Comparison of ENCODE assay signal across 9 cellular contexts in genomic region chr6:167699141-167700036, GRCh38.
DNase-seq lines count a peak whose midpoint lies in the region; ATAC-seq, FAIRE-seq and TF ChIP-seq lines count a peak whose summit lies in the region.
"Had no signal": no experiment of that assay in that cellular context is flagged by ENCODE, and none has a peak within 500 bp of the region (broad histone marks: within the 10 kb centered on the region; RNA-seq: fewer than 3 reads in every experiment).

No MANE protein-coding gene starts in this region.

- peaks cover 20% of the 10 kb centered on the region for H3K4me1 Mint-ChIP-seq in activated CD4-positive, alpha-beta T cell treated with anti-CD3 and anti-CD28 coated beads for 36 hours
- peaks cover 35% of the 10 kb centered on the region for H3K4me1 Mint-ChIP-seq in neural crest cell

- no peaks in the 10 kb centered on the region for H3K79me2 ChIP-seq in H1 (ENCODE audit: control insufficient read depth in 1 of 2, insufficient read depth in 2 of 2, low read length in 2 of 2)

- TF ChIP-seq POLR2A in H1 (IDR thresholded peaks at IDR 0.05; ENCODE audit: control extremely low read depth in 1 of 2, low read depth in 2 of 2, low read length in 2 of 2) (no peak), tibial nerve (IDR thresholded peaks at IDR 0.05) (peak in 1 of 2 donors; percentile 13)

- TF ChIP-seq EP300 in H1 (IDR thresholded peaks at IDR 0.05; ENCODE audit: borderline replicate concordance in 1 of 2, low read depth in 2 of 2, low read length in 2 of 2) (no peak), tibial nerve (IDR thresholded peaks at IDR 0.05) (peak; percentile 19 to 76)

- no peak overlapping the region for H3K4me3 ChIP-seq in H1 (ENCODE audit: extremely low read depth in 1 of 4, insufficient read depth in 2 of 4, low read depth in 3 of 4, low read length in 4 of 4)
- H3K4me3 ChIP-seq in tibial nerve, result peak overlapping the region in 2 of 4 donors; percentile 12 to 18

- H3K4me1 ChIP-seq in H1 (replicated peaks in 1 of 4; ENCODE audit: control insufficient read depth in 3 of 4, insufficient read depth in 4 of 4, low read length in 3 of 4), result peaks cover 0 to 6% (median 3%) of the 10 kb centered on the region in 4 experiments; a peak in 3 of 7 replicates
- peaks cover 0 to 14% (median 6%) of the 10 kb centered on the region in 4 donors for H3K4me1 ChIP-seq in tibial nerve

- peak overlapping the region; percentile 60; the same call in 1 of the 2 replicates for H2BK12ac ChIP-seq in H1 (ENCODE audit: low read depth, low read length)

- peak overlapping the region; percentile 49; the same call in 1 of the 2 replicates for H2BK5ac ChIP-seq in H1 (ENCODE audit: low read depth, low read length)

- no peak for FAIRE-seq in H1 (lab: Jason Lieb, UNC)
- FAIRE-seq: A204.1 had no signal

- H3K23ac ChIP-seq in H1 (ENCODE audit: insufficient read length), result no peak overlapping the region

- peak; percentile 66 for DNase-seq in NK-92 treated with Interleukin-12 subunit alpha and Interleukin-12 subunit beta, amount 100 ng/mL, for 24 hours (lab: John Stamatoyannopoulos, UW)
- DNase-seq in NK-92 (lab: John Stamatoyannopoulos, UW; ENCODE audit: unreplicated experiment) (no peak), H1 (ENCODE audit: low read depth in 1 of 2, low spot score in 2 of 2) (no peak), neural crest cell (ENCODE audit: low read depth, low spot score) (no peak), tibial nerve (ENCODE audit: low spot score in 2 of 2) (peak in 1 of 2 donors; percentile 50), DMS 273 (lab: John Stamatoyannopoulos, UW; ENCODE audit: unreplicated experiment) (no peak)
- DNase-seq in activated CD4-positive, alpha-beta T cell treated with anti-CD3 and anti-CD28 coated beads for 36 hours, result peak; percentile 81

- H3K14ac ChIP-seq in H1 (ENCODE audit: insufficient read length), result no peak overlapping the region

- H3K4ac ChIP-seq in H1 (replicated peaks; ENCODE audit: insufficient read length, low read depth, low read length), result no peak overlapping the region

- H3K9me3 ChIP-seq in H1 (ENCODE audit: insufficient read depth in 2 of 2, low read depth in 1 of 2, low read length in 1 of 2), result no peaks in the 10 kb centered on the region
- no peaks in the 10 kb centered on the region for H3K9me3 ChIP-seq in tibial nerve

- H4K8ac ChIP-seq in H1 (ENCODE audit: extremely low read depth, insufficient read depth, low read length), result peak overlapping the region; percentile 73; the same call in 1 of the 2 replicates

- CTCF ChIA-PET in activated CD4-positive, alpha-beta T cell treated with anti-CD3 and anti-CD28 coated beads for 36 hours (lab: Charles Lee), result interaction anchor here (0.6 to 0.9 kb wide), 4 partner anchors 129 to 605 kb away, joined by 3 read pairs; no protein-coding TSS in a partner anchor
- CTCF ChIA-PET in H1 (lab: Charles Lee; ENCODE audit: partially characterized antibody), result interaction anchor here (0.8 to 1.3 kb wide), 3 partner anchors 9 to 200 kb away, joined by 3 to 7 read pairs (median 3); no protein-coding TSS in a partner anchor

- peaks cover 21% of the 10 kb centered on the region for H3K27me3 Mint-ChIP-seq in activated CD4-positive, alpha-beta T cell treated with anti-CD3 and anti-CD28 coated beads for 36 hours
- H3K27me3 Mint-ChIP-seq in neural crest cell (ENCODE audit: low read depth), result peaks cover 11% of the 10 kb centered on the region

- H2BK120ac ChIP-seq in H1 (replicated peaks; ENCODE audit: low read depth, low read length), result no peak overlapping the region

- H3K4me2 ChIP-seq in H1 (ENCODE audit: insufficient read depth in 1 of 2, low read depth in 2 of 2, low read length in 2 of 2), result no peak overlapping the region

- H3K36me3 Mint-ChIP-seq in activated CD4-positive, alpha-beta T cell treated with anti-CD3 and anti-CD28 coated beads for 36 hours (ENCODE audit: low read depth), result no peaks in the 10 kb centered on the region
- no peaks in the 10 kb centered on the region for H3K36me3 Mint-ChIP-seq in neural crest cell (ENCODE audit: low read depth)

- no peaks in the 10 kb centered on the region for H3K23me2 ChIP-seq in H1 (ENCODE audit: low read depth, low read length)

- peak overlapping the region; percentile 34; the same call in 1 of the 2 replicates for H2AFZ ChIP-seq in H1 (ENCODE audit: low read length)

- H2BK20ac ChIP-seq in H1 (ENCODE audit: low read length), result peak overlapping the region; percentile 90; the same call in 1 of the 2 replicates

- TF ChIP-seq CTCF in H1 (IDR thresholded peaks at IDR 0.05; ENCODE audit: control extremely low read depth in 1 of 3, insufficient read depth in 1 of 3, low read depth in 1 of 3, low read length in 3 of 3) (no peak), neural crest cell (conservative IDR thresholded peaks at IDR 0.05) (no peak), tibial nerve (IDR thresholded peaks at IDR 0.05) (no peak)

- H3K27ac ChIP-seq in H1 (ENCODE audit: low read depth, low read length) (no peak overlapping the region), tibial nerve (peak overlapping the region; percentile 17 to 81 (median 68))

- intact Hi-C loops in activated CD4-positive, alpha-beta T cell treated with anti-CD3 and anti-CD28 coated beads for 36 hours (cut with DNase I, micrococcal nuclease), result loop anchor here in 1 of 2 experiments (10.0 kb wide), 1 partner anchor 125 kb away; the partner anchor contains the start of gene AFDN

- peak overlapping the region; percentile 37 for H4K5ac ChIP-seq in H1 (ENCODE audit: insufficient read length, low read depth, low read length)

- no peak overlapping the region; a peak in 1 of 7 replicates for H3K9ac ChIP-seq in H1 (replicated peaks in 1 of 4; ENCODE audit: extremely low read depth in 1 of 4, low read depth in 3 of 4, low read length in 3 of 4)

- H3K27me3 ChIP-seq in H1 (replicated peaks in 1 of 4; ENCODE audit: control insufficient read depth in 3 of 4, extremely low read depth in 1 of 4, insufficient read depth in 3 of 4, low read length in 3 of 4), result no peaks in the 10 kb centered on the region
- no peaks in the 10 kb centered on the region for H3K27me3 ChIP-seq in tibial nerve

- no peak for TF ChIP-seq RAD21 in H1 (IDR thresholded peaks at IDR 0.05 in 1 of 2, conservative IDR thresholded peaks at IDR 0.05 in 1 of 2; ENCODE audit: low read depth in 2 of 2, low read length in 2 of 2)

- ATAC-seq in HG03457 (IDR thresholded peaks at IDR 0.05; ENCODE audit: unreplicated experiment), result peak; percentile 86
- peak; percentile 96 for ATAC-seq in activated CD4-positive, alpha-beta T cell treated with anti-CD3 and anti-CD28 coated beads for 36 hours

- peak overlapping the region; percentile 88 for H3K27ac Mint-ChIP-seq in activated CD4-positive, alpha-beta T cell treated with anti-CD3 and anti-CD28 coated beads for 36 hours
- peak overlapping the region; percentile 87 for H3K27ac Mint-ChIP-seq in neural crest cell (ENCODE audit: unreplicated experiment)

- H3K79me1 ChIP-seq in H1 (ENCODE audit: low read depth, low read length), result no peaks in the 10 kb centered on the region

- H3K18ac ChIP-seq in H1 (ENCODE audit: extremely low read depth, low read length), result peak overlapping the region; percentile 60

- H3K9me3 Mint-ChIP-seq in activated CD4-positive, alpha-beta T cell treated with anti-CD3 and anti-CD28 coated beads for 36 hours (ENCODE audit: low read depth), result no peaks in the 10 kb centered on the region
- no peaks in the 10 kb centered on the region for H3K9me3 Mint-ChIP-seq in neural crest cell

- H3K4me3 Mint-ChIP-seq in activated CD4-positive, alpha-beta T cell treated with anti-CD3 and anti-CD28 coated beads for 36 hours, result peak overlapping the region; percentile 46
- no peak overlapping the region for H3K4me3 Mint-ChIP-seq in neural crest cell

- H3K36me3 ChIP-seq in H1 (ENCODE audit: control insufficient read depth in 2 of 4, insufficient read depth in 4 of 4, low read length in 3 of 4), result no peaks in the 10 kb centered on the region
- H3K36me3 ChIP-seq in tibial nerve, result no peaks in the 10 kb centered on the region

- no peak overlapping the region for H2AK5ac ChIP-seq in H1 (ENCODE audit: low read depth, low read length)

- 0 out of 2 replicates have a peak overlapping the region, but pooled peaks have one; percentile 46 for H2BK15ac ChIP-seq in H1 (ENCODE audit: low read length)

- WGBS in H1 (ENCODE audit: extremely low coverage in 1 of 2, insufficient coverage in 1 of 2, insufficient read length in 1 of 2, insufficient replicate concordance in 2 of 2, low coverage in 1 of 2, low lambda C conversion rate in 2 of 2, missing lambda C conversion rate in 1 of 2), 2 experiments, result 86% methylated on average over 21 of the region's 21 CpGs; no CpG with 5 or more reads in 1 of the 2 experiments
- 34 to 38% methylated on average over 19 to 20 of the region's 21 CpGs for WGBS in tibial nerve, 2 donors

- no peaks in the 10 kb centered on the region for H4K20me1 ChIP-seq in H1 (replicated peaks in 1 of 2; ENCODE audit: control insufficient read depth in 1 of 2, insufficient read depth in 2 of 2, low read length in 2 of 2)

- peak overlapping the region; percentile 17 for H4K91ac ChIP-seq in H1 (replicated peaks; ENCODE audit: insufficient read length, low read length)

- no peak overlapping the region for H3K56ac ChIP-seq in H1 (replicated peaks; ENCODE audit: insufficient read length, low read depth, low read length)

- POLR2A ChIA-PET in activated CD4-positive, alpha-beta T cell treated with anti-CD3 and anti-CD28 coated beads for 36 hours (lab: Charles Lee), result no interaction called here
- POLR2A ChIA-PET in H1 (lab: Charles Lee; ENCODE audit: partially characterized antibody), result no interaction called here

TF ChIP-seq in H1, 55 proteins besides CTCF, POLR2A, EP300 and RAD21:
- TF ChIP-seq JUN (IDR thresholded peaks at IDR 0.05; ENCODE audit: low read depth, low read length) (no peak), TEAD4 (IDR thresholded peaks at IDR 0.05; ENCODE audit: low read depth, low read length) (no peak), TBP (IDR thresholded peaks at IDR 0.05; ENCODE audit: low read depth, low read length) (no peak), FOSL1 (IDR thresholded peaks at IDR 0.05; ENCODE audit: insufficient read depth, low read depth, low read length) (no peak), GABPA (IDR thresholded peaks at IDR 0.05; ENCODE audit: borderline replicate concordance, insufficient read depth, low read length) (no peak), SP2 (IDR thresholded peaks at IDR 0.05; ENCODE audit: low read length) (no peak), BACH1 (IDR thresholded peaks at IDR 0.05; ENCODE audit: low read length) (no peak), SP4 (IDR thresholded peaks at IDR 0.05; ENCODE audit: low read length) (no peak), SIN3A (conservative IDR thresholded peaks at IDR 0.05 in 1 of 2, IDR thresholded peaks at IDR 0.05 in 1 of 2; ENCODE audit: low read depth in 1 of 2, low read length in 2 of 2) (no peak), BCL11A (IDR thresholded peaks at IDR 0.05; ENCODE audit: low read depth in 2 of 2, low read length in 2 of 2) (no peak)
TF ChIP-seq in H1: peak in this region for 0.

Comparison
In these comparisons a context has a peak if more than half of its experiments do, and no peak if none do; other contexts are left out.
1. DNase-seq: peak in NK-92 treated with Interleukin-12 subunit alpha and Interleukin-12 subunit beta, amount 100 ng/mL, for 24 hours (single experiment) and activated CD4-positive, alpha-beta T cell treated with anti-CD3 and anti-CD28 coated beads for 36 hours (single experiment); none in NK-92 (single experiment), H1 (0 of 2), neural crest cell (single experiment) and DMS 273 (single experiment).